1 cellular context compared by ENCODE assay signal in the genomic region with DNA sequence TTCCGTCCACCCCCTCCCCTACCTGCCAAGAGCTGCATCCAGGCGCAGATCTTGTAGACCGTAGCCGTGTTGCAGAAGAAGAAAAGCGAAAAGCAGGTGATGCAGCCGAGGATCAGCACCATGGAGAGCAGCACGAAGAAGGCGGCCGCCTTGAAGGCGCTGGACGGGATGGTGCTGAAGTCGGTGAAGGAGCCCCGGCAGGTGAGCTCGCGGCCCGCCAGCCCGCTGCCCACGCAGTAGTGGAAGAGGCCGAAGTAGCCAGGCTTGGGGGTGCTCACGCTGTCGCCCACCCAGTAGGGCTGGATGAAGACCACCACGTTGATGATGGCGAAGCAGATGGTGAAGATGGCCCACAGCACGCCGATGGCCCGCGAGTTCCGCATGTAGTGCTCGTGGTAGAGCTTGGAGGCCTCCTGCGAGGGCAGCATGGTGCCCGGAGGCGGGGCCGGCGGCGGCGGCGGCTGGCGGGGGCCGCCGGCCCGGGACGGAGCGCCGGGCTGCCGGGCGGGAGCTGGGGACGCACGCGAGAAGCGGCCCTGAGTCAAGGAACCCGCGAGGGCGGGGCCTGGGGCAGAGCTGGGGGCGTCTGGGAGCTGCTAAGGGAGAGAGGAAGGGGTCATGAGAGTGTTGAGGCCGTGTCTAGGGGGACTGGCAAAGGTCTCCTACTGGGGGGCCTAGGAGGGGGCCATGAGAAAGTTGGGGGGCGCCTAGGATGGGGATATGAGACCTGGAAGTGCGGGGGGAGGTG.
TF ChIP-seq lines count a peak whose summit lies in the region.

No MANE protein-coding gene starts in this region.

TF ChIP-seq in K562, 482 proteins besides CTCF, POLR2A, EP300 and RAD21 (continued from another document and continues in another):
- TF ChIP-seq CREB3 (tag; conservative IDR thresholded peaks at IDR 0.05; ENCODE audit: low read depth) (peak; percentile 70; the same call in 1 of the 2 replicates), MAZ (CRISPR knock-in tag; conservative IDR thresholded peaks at IDR 0.05 in 1 of 2, IDR thresholded peaks at IDR 0.05 in 1 of 2) (peak; percentile 15 to 78; a peak in 2 of 4 replicates), GABPA (tag; conservative IDR thresholded peaks at IDR 0.05; ENCODE audit: low read depth) (0 out of 2 replicates have a peak, but pooled peaks have one; percentile 15), E2F4 (CRISPR knock-in tag; IDR thresholded peaks at IDR 0.05; ENCODE audit: low read depth) (peak; percentile 88), SMAD4 (CRISPR knock-in tag; conservative IDR thresholded peaks at IDR 0.05) (peak; percentile 55), MNT (conservative IDR thresholded peaks at IDR 0.05) (no peak), SMAD1 (IDR thresholded peaks at IDR 0.05; ENCODE audit: low read depth, low read length, partially characterized antibody) (no peak), ZNF699 (CRISPR knock-in tag; IDR thresholded peaks at IDR 0.05; ENCODE audit: insufficient replicate concordance) (no peak), SMAD3 (CRISPR knock-in tag; conservative IDR thresholded peaks at IDR 0.05) (no peak), ZFX (CRISPR knock-in tag; IDR thresholded peaks at IDR 0.05) (no peak), DMBX1 (CRISPR knock-in tag; IDR thresholded peaks at IDR 0.05; ENCODE audit: borderline replicate concordance) (peak; percentile 87; the same call in 1 of the 2 replicates), TEAD1 (CRISPR knock-in tag; IDR thresholded peaks at IDR 0.05) (peak in 1 of 2 experiments; percentile 74; a peak in 1 of 4 replicates), SNIP1 (IDR thresholded peaks at IDR 0.05; ENCODE audit: low read depth) (no peak), RREB1 (CRISPR knock-in tag; IDR thresholded peaks at IDR 0.05) (peak; percentile 68; the same call in 1 of the 2 replicates), ZNF197 (CRISPR knock-in tag; IDR thresholded peaks at IDR 0.05; ENCODE audit: low read depth) (0 out of 2 replicates have a peak, but pooled peaks have one; percentile 62), NEUROD1 (IDR thresholded peaks at IDR 0.05; ENCODE audit: borderline replicate concordance, low read depth, low read length, partially characterized antibody) (no peak), CBX3 (IDR thresholded peaks at IDR 0.05; ENCODE audit: borderline replicate concordance in 1 of 2, low read length in 2 of 2) (peak in 1 of 2 experiments; percentile 72; a peak in 1 of 3 replicates), ZNF24 (IDR thresholded peaks at IDR 0.05) (no peak)
- TF ChIP-seq, protein P1, sequence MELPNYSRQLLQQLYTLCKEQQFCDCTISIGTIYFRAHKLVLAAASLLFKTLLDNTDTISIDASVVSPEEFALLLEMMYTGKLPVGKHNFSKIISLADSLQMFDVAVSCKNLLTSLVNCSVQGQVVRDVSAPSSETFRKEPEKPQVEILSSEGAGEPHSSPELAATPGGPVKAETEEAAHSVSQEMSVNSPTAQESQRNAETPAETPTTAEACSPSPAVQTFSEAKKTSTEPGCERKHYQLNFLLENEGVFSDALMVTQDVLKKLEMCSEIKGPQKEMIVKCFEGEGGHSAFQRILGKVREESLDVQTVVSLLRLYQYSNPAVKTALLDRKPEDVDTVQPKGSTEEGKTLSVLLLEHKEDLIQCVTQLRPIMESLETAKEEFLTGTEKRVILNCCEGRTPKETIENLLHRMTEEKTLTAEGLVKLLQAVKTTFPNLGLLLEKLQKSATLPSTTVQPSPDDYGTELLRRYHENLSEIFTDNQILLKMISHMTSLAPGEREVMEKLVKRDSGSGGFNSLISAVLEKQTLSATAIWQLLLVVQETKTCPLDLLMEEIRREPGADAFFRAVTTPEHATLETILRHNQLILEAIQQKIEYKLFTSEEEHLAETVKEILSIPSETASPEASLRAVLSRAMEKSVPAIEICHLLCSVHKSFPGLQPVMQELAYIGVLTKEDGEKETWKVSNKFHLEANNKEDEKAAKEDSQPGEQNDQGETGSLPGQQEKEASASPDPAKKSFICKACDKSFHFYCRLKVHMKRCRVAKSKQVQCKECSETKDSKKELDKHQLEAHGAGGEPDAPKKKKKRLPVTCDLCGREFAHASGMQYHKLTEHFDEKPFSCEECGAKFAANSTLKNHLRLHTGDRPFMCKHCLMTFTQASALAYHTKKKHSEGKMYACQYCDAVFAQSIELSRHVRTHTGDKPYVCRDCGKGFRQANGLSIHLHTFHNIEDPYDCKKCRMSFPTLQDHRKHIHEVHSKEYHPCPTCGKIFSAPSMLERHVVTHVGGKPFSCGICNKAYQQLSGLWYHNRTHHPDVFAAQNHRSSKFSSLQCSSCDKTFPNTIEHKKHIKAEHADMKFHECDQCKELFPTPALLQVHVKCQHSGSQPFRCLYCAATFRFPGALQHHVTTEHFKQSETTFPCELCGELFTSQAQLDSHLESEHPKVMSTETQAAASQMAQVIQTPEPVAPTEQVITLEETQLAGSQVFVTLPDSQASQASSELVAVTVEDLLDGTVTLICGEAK (IDR thresholded peaks at IDR 0.05): peak; percentile 52; the same call in 1 of the 2 replicates
- TF ChIP-seq, protein P1 (CRISPR knock-in tag; IDR thresholded peaks at IDR 0.05): no peak; the same call in 1 of the 2 replicates
- TF ChIP-seq, protein P2, sequence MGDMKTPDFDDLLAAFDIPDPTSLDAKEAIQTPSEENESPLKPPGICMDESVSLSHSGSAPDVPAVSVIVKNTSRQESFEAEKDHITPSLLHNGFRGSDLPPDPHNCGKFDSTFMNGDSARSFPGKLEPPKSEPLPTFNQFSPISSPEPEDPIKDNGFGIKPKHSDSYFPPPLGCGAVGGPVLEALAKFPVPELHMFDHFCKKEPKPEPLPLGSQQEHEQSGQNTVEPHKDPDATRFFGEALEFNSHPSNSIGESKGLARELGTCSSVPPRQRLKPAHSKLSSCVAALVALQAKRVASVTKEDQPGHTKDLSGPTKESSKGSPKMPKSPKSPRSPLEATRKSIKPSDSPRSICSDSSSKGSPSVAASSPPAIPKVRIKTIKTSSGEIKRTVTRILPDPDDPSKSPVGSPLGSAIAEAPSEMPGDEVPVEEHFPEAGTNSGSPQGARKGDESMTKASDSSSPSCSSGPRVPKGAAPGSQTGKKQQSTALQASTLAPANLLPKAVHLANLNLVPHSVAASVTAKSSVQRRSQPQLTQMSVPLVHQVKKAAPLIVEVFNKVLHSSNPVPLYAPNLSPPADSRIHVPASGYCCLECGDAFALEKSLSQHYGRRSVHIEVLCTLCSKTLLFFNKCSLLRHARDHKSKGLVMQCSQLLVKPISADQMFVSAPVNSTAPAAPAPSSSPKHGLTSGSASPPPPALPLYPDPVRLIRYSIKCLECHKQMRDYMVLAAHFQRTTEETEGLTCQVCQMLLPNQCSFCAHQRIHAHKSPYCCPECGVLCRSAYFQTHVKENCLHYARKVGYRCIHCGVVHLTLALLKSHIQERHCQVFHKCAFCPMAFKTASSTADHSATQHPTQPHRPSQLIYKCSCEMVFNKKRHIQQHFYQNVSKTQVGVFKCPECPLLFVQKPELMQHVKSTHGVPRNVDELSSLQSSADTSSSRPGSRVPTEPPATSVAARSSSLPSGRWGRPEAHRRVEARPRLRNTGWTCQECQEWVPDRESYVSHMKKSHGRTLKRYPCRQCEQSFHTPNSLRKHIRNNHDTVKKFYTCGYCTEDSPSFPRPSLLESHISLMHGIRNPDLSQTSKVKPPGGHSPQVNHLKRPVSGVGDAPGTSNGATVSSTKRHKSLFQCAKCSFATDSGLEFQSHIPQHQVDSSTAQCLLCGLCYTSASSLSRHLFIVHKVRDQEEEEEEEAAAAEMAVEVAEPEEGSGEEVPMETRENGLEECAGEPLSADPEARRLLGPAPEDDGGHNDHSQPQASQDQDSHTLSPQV (IDR thresholded peaks at IDR 0.05): no peak
